1 cellular context compared by ENCODE assay signal in the genomic region with DNA sequence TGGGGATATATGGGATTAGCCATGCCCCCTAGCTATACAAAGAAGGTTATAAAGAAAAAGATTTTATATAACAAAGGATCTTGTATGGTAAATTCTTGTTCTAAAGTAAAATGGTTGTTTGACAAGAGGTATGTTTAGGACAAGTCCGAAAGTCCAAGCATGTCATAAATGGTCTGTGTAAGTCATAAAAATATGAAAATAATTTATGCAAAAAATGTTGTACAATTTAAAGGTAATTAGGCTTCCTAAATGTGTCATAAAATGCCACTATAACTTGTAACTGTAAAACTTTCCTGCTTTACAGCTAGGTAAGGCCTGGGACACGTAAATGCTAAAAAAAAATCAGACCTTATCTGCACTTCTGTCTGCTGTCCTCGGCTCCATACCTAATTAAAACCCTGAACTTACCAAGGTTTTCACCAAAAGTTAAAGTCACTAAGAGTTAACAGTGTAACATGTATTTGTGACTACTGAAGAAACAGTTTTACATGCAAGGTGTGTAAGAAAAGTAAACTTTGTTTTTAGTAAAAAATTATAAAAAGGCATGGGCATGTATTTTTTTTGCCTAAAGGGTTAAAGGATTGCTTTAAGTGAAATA.
TF ChIP-seq lines count a peak whose summit lies in the region.

No MANE protein-coding gene starts in this region.

TF ChIP-seq in SK-N-SH treated with all-trans-retinoic acid at 6 μM for 48 hours, 23 proteins besides CTCF, POLR2A, EP300 and RAD21 (continued from another document):
- TF ChIP-seq ZNF565 (CRISPR knock-in tag; conservative IDR thresholded peaks at IDR 0.05; ENCODE audit: low read depth): no peak
- TF ChIP-seq RARB (CRISPR knock-in tag; IDR thresholded peaks at IDR 0.05): no peak
- TF ChIP-seq, protein P1, sequence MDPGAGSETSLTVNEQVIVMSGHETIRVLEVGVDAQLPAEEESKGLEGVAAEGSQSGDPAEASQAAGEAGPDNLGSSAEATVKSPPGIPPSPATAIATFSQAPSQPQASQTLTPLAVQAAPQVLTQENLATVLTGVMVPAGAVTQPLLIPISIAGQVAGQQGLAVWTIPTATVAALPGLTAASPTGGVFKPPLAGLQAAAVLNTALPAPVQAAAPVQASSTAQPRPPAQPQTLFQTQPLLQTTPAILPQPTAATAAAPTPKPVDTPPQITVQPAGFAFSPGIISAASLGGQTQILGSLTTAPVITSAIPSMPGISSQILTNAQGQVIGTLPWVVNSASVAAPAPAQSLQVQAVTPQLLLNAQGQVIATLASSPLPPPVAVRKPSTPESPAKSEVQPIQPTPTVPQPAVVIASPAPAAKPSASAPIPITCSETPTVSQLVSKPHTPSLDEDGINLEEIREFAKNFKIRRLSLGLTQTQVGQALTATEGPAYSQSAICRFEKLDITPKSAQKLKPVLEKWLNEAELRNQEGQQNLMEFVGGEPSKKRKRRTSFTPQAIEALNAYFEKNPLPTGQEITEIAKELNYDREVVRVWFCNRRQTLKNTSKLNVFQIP (CRISPR knock-in tag; IDR thresholded peaks at IDR 0.05; ENCODE audit: borderline replicate concordance, low read depth): no peak
- no peak for TF ChIP-seq SNAI2 (CRISPR knock-in tag; IDR thresholded peaks at IDR 0.05)
- TF ChIP-seq ESRRG (CRISPR knock-in tag; IDR thresholded peaks at IDR 0.05): no peak
- no peak for TF ChIP-seq ZC3H10 (CRISPR knock-in tag; IDR thresholded peaks at IDR 0.05)
- TF ChIP-seq TCF4 (CRISPR knock-in tag; IDR thresholded peaks at IDR 0.05; ENCODE audit: borderline replicate concordance): no peak
- no peak for TF ChIP-seq ZFP30 (CRISPR knock-in tag; IDR thresholded peaks at IDR 0.05)
- TF ChIP-seq ZNF8 (CRISPR knock-in tag; IDR thresholded peaks at IDR 0.05): no peak
- TF ChIP-seq BACH2 (CRISPR knock-in tag; IDR thresholded peaks at IDR 0.05; ENCODE audit: borderline replicate concordance): no peak
- TF ChIP-seq ISL1 (CRISPR knock-in tag; IDR thresholded peaks at IDR 0.05): no peak
- no peak for TF ChIP-seq CSDC2 (CRISPR knock-in tag; IDR thresholded peaks at IDR 0.05)
TF ChIP-seq in SK-N-SH treated with all-trans-retinoic acid at 6 μM for 48 hours: peak in this region for 0.
